8 cellular contexts compared by ENCODE assay signal in the genomic region with DNA sequence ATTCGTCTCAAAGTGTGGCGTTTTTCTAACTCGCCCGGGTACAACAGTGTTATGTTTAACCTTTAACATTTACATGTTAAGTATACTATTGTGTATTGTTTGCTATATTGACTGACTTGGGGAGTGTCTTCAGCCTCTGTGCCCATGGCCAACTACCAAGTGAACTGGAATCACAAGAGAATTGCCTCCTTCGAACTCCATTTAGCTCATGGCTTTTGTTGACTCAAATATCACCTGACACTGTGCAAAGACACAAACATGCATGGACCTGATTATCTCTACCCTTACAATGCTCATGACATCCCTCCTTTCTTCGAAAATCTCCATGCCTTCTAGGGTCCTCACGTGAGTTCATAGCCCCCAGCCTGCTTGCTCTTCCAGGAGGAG. TPM values are rescaled to one million over a fixed set of nuclear protein-coding genes. Genes with fewer than 3 reads are reported as not detected.
DNase-seq lines count a peak whose midpoint lies in the region; ATAC-seq and TF ChIP-seq lines count a peak whose summit lies in the region.

No MANE protein-coding gene starts in this region.

- peaks cover 16 to 25% of the 10 kb centered on the region in 2 experiments for H3K79me1 ChIP-seq in IMR-90 (ENCODE audit: low read depth in 1 of 2, low read length in 2 of 2)

- WGBS in IMR-90 (ENCODE audit: extremely low coverage in 2 of 2, insufficient read length in 1 of 2), 2 experiments = 10% methylated on average over 3 of the region's 7 CpGs; no CpG with 5 or more reads in 1 of the 2 experiments

- peak overlapping the region; percentile 53; the same call in 1 of the 2 replicates for H4K5ac ChIP-seq in IMR-90 (ENCODE audit: low read depth, low read length)

- no peak for TF ChIP-seq CTCF in IMR-90 (conservative IDR thresholded peaks at IDR 0.05; ENCODE audit: low read depth, low read length)

- H3K36me3 Mint-ChIP-seq in naive B cell = peaks cover 11 to 17% of the 10 kb centered on the region in 2 donors

- H3K4ac ChIP-seq in IMR-90 (ENCODE audit: low read depth, low read length) = peak overlapping the region; percentile 79; the same call in 1 of the 2 replicates

- H3K9me3 ChIP-seq in BLaER1 treated with 17β-estradiol and CSF1 and Interleukin-3, amounts not matched to agents 10 nM and 100 nM (replicated peaks in 1 of 11) = peaks cover 37 to 61% (median 53%) of the 10 kb centered on the region in 11 experiments
- peaks cover 3% of the 10 kb centered on the region; the same call in 1 of the 2 replicates for H3K9me3 ChIP-seq in IMR-90 (ENCODE audit: control insufficient read depth, insufficient read depth, low read length)
- peaks cover 8% of the 10 kb centered on the region in 2 donors for H3K9me3 ChIP-seq in duodenal mucosa (ENCODE audit: control insufficient read depth in 1 of 2, low read length in 2 of 2)

- H4K91ac ChIP-seq in IMR-90 (ENCODE audit: insufficient read depth, low read depth, low read length) = no peak overlapping the region

- ATAC-seq in IMR-90 (ENCODE audit: low read depth) = no peak
- ATAC-seq in naive B cell (ENCODE audit: low read depth in 2 of 2) = no peak
- ATAC-seq in HG03457 (IDR thresholded peaks at IDR 0.05; ENCODE audit: unreplicated experiment) = no peak

- H3K4me2 ChIP-seq in BLaER1 treated with 17β-estradiol and CSF1 and Interleukin-3, amounts not matched to agents 10 nM and 100 nM = peak overlapping the region; percentile 78 to 98 (median 84)
- H3K4me2 ChIP-seq in IMR-90 (ENCODE audit: low read depth, low read length) = peak overlapping the region; percentile 85

- no peaks in the 10 kb centered on the region for H3K9me1 ChIP-seq in IMR-90 (ENCODE audit: insufficient read depth, low read length)

- no peak overlapping the region for H2BK20ac ChIP-seq in IMR-90 (ENCODE audit: low read depth, low read length)

- in situ Hi-C loops in IMR-90 (cut with MboI; ENCODE audit: low sequenced_read_pairs) = no loop called here

- no peaks in the 10 kb centered on the region for H3K27me3 ChIP-seq in BLaER1 treated with 17β-estradiol and CSF1 and Interleukin-3, amounts not matched to agents 10 nM and 100 nM
- H3K27me3 ChIP-seq in IMR-90 (ENCODE audit: control insufficient read depth, insufficient read depth, low read length) = no peaks in the 10 kb centered on the region
- no peaks in the 10 kb centered on the region for H3K27me3 ChIP-seq in duodenal mucosa (ENCODE audit: control insufficient read depth in 1 of 2, insufficient read depth in 2 of 2, low read length in 2 of 2)

- peaks cover 0 to 27% (median 0%) of the 10 kb centered on the region in 11 experiments; a peak in 6 of 22 replicates for H4K20me1 ChIP-seq in BLaER1 treated with 17β-estradiol and CSF1 and Interleukin-3, amounts not matched to agents 10 nM and 100 nM
- no peaks in the 10 kb centered on the region for H4K20me1 ChIP-seq in IMR-90 (ENCODE audit: insufficient read depth, low read length)

- no peaks in the 10 kb centered on the region for H3K27me3 Mint-ChIP-seq in naive B cell

- peak overlapping the region; percentile 87 to 97 (median 92) for H3K4me3 ChIP-seq in BLaER1 treated with 17β-estradiol and CSF1 and Interleukin-3, amounts not matched to agents 10 nM and 100 nM
- H3K4me3 ChIP-seq in IMR-90 (ENCODE audit: insufficient read depth, low read depth, low read length) = peak overlapping the region; percentile 83
- H3K4me3 ChIP-seq in duodenal mucosa (ENCODE audit: low read depth in 1 of 2, low read length in 2 of 2) = peak overlapping the region; percentile 92 to 98

- TF ChIP-seq RAD21 in IMR-90 (IDR thresholded peaks at IDR 0.05; ENCODE audit: low read length) = no peak

- H3K14ac ChIP-seq in IMR-90 (replicated peaks; ENCODE audit: low read depth, low read length) = peak overlapping the region; percentile 50; the same call in 1 of the 2 replicates

- intact Hi-C loops in IMR-90 (cut with micrococcal nuclease) = no loop called here

- peak overlapping the region; percentile 79 to 97 (median 94) for H3K27ac Mint-ChIP-seq in naive B cell

- H3K18ac ChIP-seq in IMR-90 (ENCODE audit: low read depth, low read length) = no peak overlapping the region

- no peak overlapping the region for H2BK15ac ChIP-seq in IMR-90 (ENCODE audit: low read depth, low read length)

- no peak overlapping the region for H2BK5ac ChIP-seq in IMR-90 (ENCODE audit: low read depth, low read length, poor library complexity, severe bottlenecking)

- BruUV-seq in IMR-90 (replicated peaks; lab: Mats Ljungman, UMichigan) = no TSS peak

- peaks cover 35 to 46% (median 43%) of the 10 kb centered on the region in 11 experiments for H3K36me3 ChIP-seq in BLaER1 treated with 17β-estradiol and CSF1 and Interleukin-3, amounts not matched to agents 10 nM and 100 nM
- H3K36me3 ChIP-seq in IMR-90 (ENCODE audit: control insufficient read depth, insufficient read depth, low read length) (peaks cover 5% of the 10 kb centered on the region), duodenal mucosa (ENCODE audit: control insufficient read depth in 1 of 2, insufficient read depth in 2 of 2, low read length in 2 of 2) (peaks cover 0 to 19% of the 10 kb centered on the region in 2 donors)

- H3K4me1 Mint-ChIP-seq in naive B cell = peaks cover 21 to 57% (median 45%) of the 10 kb centered on the region in 3 donors

- no peak overlapping the region for H2BK120ac ChIP-seq in IMR-90 (ENCODE audit: low read depth, low read length)

- H3K56ac ChIP-seq in IMR-90 (ENCODE audit: extremely low read depth, insufficient read depth, low read length) = no peak overlapping the region

- peaks cover 8 to 16% (median 11%) of the 10 kb centered on the region in 10 experiments; a peak in 16 of 20 replicates for H3K4me1 ChIP-seq in BLaER1 treated with 17β-estradiol and CSF1 and Interleukin-3, amounts not matched to agents 10 nM and 100 nM
- H3K4me1 ChIP-seq in IMR-90 (ENCODE audit: control insufficient read depth, insufficient read depth, low read length) = peaks cover 2% of the 10 kb centered on the region; the same call in 1 of the 2 replicates
- peaks cover 3 to 8% of the 10 kb centered on the region in 2 donors for H3K4me1 ChIP-seq in duodenal mucosa (ENCODE audit: control insufficient read depth in 1 of 2, insufficient read depth in 2 of 2, low read length in 2 of 2)

- H3K9ac ChIP-seq in BLaER1 treated with 17β-estradiol and CSF1 and Interleukin-3, amounts not matched to agents 10 nM and 100 nM = peak overlapping the region; percentile 87 to 95 (median 91)
- H3K9ac ChIP-seq in IMR-90 (ENCODE audit: low read depth, low read length) (peak overlapping the region; percentile 79), duodenal mucosa (ENCODE audit: low read depth in 1 of 2, low read length in 2 of 2) (peak overlapping the region; percentile 72)

- peaks cover 0 to 9% (median 0%) of the 10 kb centered on the region in 7 donors for H3K9me3 Mint-ChIP-seq in naive B cell

- peak overlapping the region; percentile 94 for H2AFZ ChIP-seq in IMR-90 (replicated peaks; ENCODE audit: low read length, poor library complexity)

- dilution Hi-C loops in IMR-90 (cut with HindIII; ENCODE audit: low sequenced_read_pairs, unreplicated experiment) = no loop called here

- TF ChIP-seq POLR2A in IMR-90 (IDR thresholded peaks at IDR 0.05; ENCODE audit: low read depth, low read length) = no peak

- H4K8ac ChIP-seq in IMR-90 (ENCODE audit: low read depth in 2 of 2, low read length in 2 of 2) = peak overlapping the region; percentile 77 to 84; a peak in 2 of 4 replicates

- H2AK5ac ChIP-seq in IMR-90 (ENCODE audit: low read depth, low read length) = peak overlapping the region; percentile 11

- H3K23ac ChIP-seq in IMR-90 (ENCODE audit: low read depth, low read length) = peak overlapping the region; percentile 34

- peak overlapping the region; percentile 86 for H2AK9ac ChIP-seq in IMR-90 (replicated peaks; ENCODE audit: low read depth, low read length, poor library complexity)

- no peak for DNase-seq in IMR-90
- DNase-seq in naive B cell = no peak
- no peak for DNase-seq in LoVo (ENCODE audit: low spot score)
- no peak for DNase-seq in NCI-H774 (lab: John Stamatoyannopoulos, UW)
- DNase-seq in stimulated activated CD4-positive, alpha-beta T cell treated with anti-CD3 and anti-CD28 coated beads, Interleukin-4, amount 100 ng/mL, for 24 hours = no peak

- H3K27ac ChIP-seq in BLaER1 treated with 17β-estradiol and CSF1 and Interleukin-3, amounts not matched to agents 10 nM and 100 nM = peak overlapping the region; percentile 71 to 92 (median 87)
- H3K27ac ChIP-seq in IMR-90 (ENCODE audit: insufficient read depth, low read length) (peak overlapping the region; percentile 63; the same call in 1 of the 2 replicates), duodenal mucosa (ENCODE audit: low read depth, low read length) (no peak overlapping the region)

- peak overlapping the region; percentile 90 to 99 (median 96) for H3K4me3 Mint-ChIP-seq in naive B cell

- CTCF ChIA-PET in IMR-90 (lab: Yijun Ruan, JAX) = no interaction called here

- POLR2A ChIA-PET in IMR-90 (lab: Charles Lee; ENCODE audit: unreplicated experiment) = no interaction called here

RNA-seq across cellular contexts. Expression of a gene that starts 0.7 kb away (rescaled TPM):
- total RNA-seq in IMR-90 (2012; rRNA removed) = 5.9 and 6.9 TPM in 2 replicates
- polyA plus RNA-seq in IMR-90 (2012; rRNA removed) (3.9 and 4.5 TPM in 2 replicates), naive B cell (ENCODE audit: low read depth in 6 of 6) (10 to 100 TPM; 27.7 to 41.6 (median 34.5) TPM)
- 5.5 and 12.6 TPM in 2 replicates for polyA plus RNA-seq in IMR-90 (2012; cell fraction: cytosol; rRNA removed)
- polyA plus RNA-seq in IMR-90 (2012; cell fraction: nucleus; rRNA removed; ENCODE audit: low replicate concordance) = 5.4 and 9.3 TPM in 2 replicates

RNA-seq across cellular contexts. Expression of a gene that starts 28.3 kb away (rescaled TPM):
- total RNA-seq in IMR-90 (2012; rRNA removed) = 20.8 and 23.1 TPM in 2 replicates
- polyA plus RNA-seq in IMR-90 (2012; rRNA removed) (3.1 and 4.0 TPM in 2 replicates), naive B cell (ENCODE audit: low read depth in 6 of 6) (1 to 10 TPM in 5 of 6 donors, under 1 TPM in 1; 0.80 to 6.4 (median 2.1) TPM)
- polyA plus RNA-seq in IMR-90 (2012; cell fraction: cytosol; rRNA removed) = 0.87 and 1.4 TPM in 2 replicates
- polyA plus RNA-seq in IMR-90 (2012; cell fraction: nucleus; rRNA removed; ENCODE audit: low replicate concordance) = 3.4 and 16.8 TPM in 2 replicates

RNA-seq across cellular contexts. Expression of a gene that starts 38.4 kb away (rescaled TPM):
- 32.5 and 43.7 TPM in 2 replicates for total RNA-seq in IMR-90 (2012; rRNA removed)
- polyA plus RNA-seq in IMR-90 (2012; rRNA removed) = 11.2 and 14.0 TPM in 2 replicates
- polyA plus RNA-seq in IMR-90 (2012; cell fraction: cytosol; rRNA removed) = 3.0 and 3.8 TPM in 2 replicates
- polyA plus RNA-seq in IMR-90 (2012; cell fraction: nucleus; rRNA removed; ENCODE audit: low replicate concordance) = 20.5 and 55.5 TPM in 2 replicates
- polyA plus RNA-seq in naive B cell (ENCODE audit: low read depth in 6 of 6) = 10 to 100 TPM in 1 of 6 donors, 1 to 10 TPM in 5; 4.5 to 11.1 (median 6.8) TPM

RNA-seq across cellular contexts. Expression of a gene that starts 47.1 kb away (rescaled TPM):
- 3.4 and 4.2 TPM in 2 replicates for total RNA-seq in IMR-90 (2012; rRNA removed)
- 1.0 and 2.1 TPM in 2 replicates for polyA plus RNA-seq in IMR-90 (2012; rRNA removed)
- polyA plus RNA-seq in IMR-90 (2012; cell fraction: cytosol; rRNA removed) = 0.26 and 0.28 TPM in 2 replicates
- 2.0 and 8.7 TPM in 2 replicates for polyA plus RNA-seq in IMR-90 (2012; cell fraction: nucleus; rRNA removed; ENCODE audit: low replicate concordance)
- 10 to 100 TPM in 4 of 6 donors, 1 to 10 TPM in 2; 7.9 to 23.3 (median 12.2) TPM for polyA plus RNA-seq in naive B cell (ENCODE audit: low read depth in 6 of 6)

RNA-seq across cellular contexts. Expression of a gene that starts 58.0 kb away (rescaled TPM):
- total RNA-seq in IMR-90 (2012; rRNA removed) = 32.2 and 33.9 TPM in 2 replicates
- polyA plus RNA-seq in IMR-90 (2012; rRNA removed) = 2.5 and 3.7 TPM in 2 replicates
- polyA plus RNA-seq in IMR-90 (2012; cell fraction: cytosol; rRNA removed) = 0.56 and 1.5 TPM in 2 replicates
- polyA plus RNA-seq in IMR-90 (2012; cell fraction: nucleus; rRNA removed; ENCODE audit: low replicate concordance) = 3.7 and 20.2 TPM in 2 replicates
- 1 to 10 TPM in 5 of 6 donors, not detected in 1; 1.3 to 3.0 (median 1.5) TPM for polyA plus RNA-seq in naive B cell (ENCODE audit: low read depth in 6 of 6)
